ENCODE assay signal across 16 cellular contexts in genomic region chr20:24531626-24532419, GRCh38.
A peak's percentile ranks its signal among the peaks of the same experiment; 100 is the strongest.
DNase-seq lines count a peak whose midpoint lies in the region; ATAC-seq and TF ChIP-seq lines count a peak whose summit lies in the region.
"Had no signal": no experiment of that assay in that cellular context is flagged by ENCODE, and none has a peak within 500 bp of the region (broad histone marks: within the 10 kb centered on the region; RNA-seq: fewer than 3 reads in every experiment).

No MANE protein-coding gene starts in this region.

- 78 to 85% (median 82%) methylated on average over 6 of the region's 6 CpGs for WGBS in psoas muscle, 3 donors

- ATAC-seq in Right ventricle myocardium superior (ENCODE audit: poor library complexity) = peak; percentile 53
- ATAC-seq in psoas muscle = no peak
- ATAC-seq: CD8-positive, alpha-beta T cell; GM12878; HCT116 had no signal

- H3K36me3 ChIP-seq in left ventricle myocardium inferior (no peaks in the 10 kb centered on the region), psoas muscle (ENCODE audit: insufficient read depth in 1 of 2, low read depth in 1 of 2) (no peaks in the 10 kb centered on the region)
- H3K36me3 ChIP-seq: BLaER1 treated with 17β-estradiol and CSF1 and Interleukin-3, amounts not matched to agents 10 nM and 100 nM had no signal

- H3K27me3 ChIP-seq in left ventricle myocardium inferior (ENCODE audit: low read depth) (no peaks in the 10 kb centered on the region), psoas muscle (ENCODE audit: insufficient read depth in 3 of 3, low read length in 2 of 3) (no peaks in the 10 kb centered on the region)
- H3K27me3 ChIP-seq: BLaER1 treated with 17β-estradiol and CSF1 and Interleukin-3, amounts not matched to agents 10 nM and 100 nM had no signal

- no peak for TF ChIP-seq CTCF in left ventricle myocardium inferior (IDR thresholded peaks at IDR 0.05; ENCODE audit: borderline replicate concordance)
- TF ChIP-seq CTCF in psoas muscle (IDR thresholded peaks at IDR 0.05) = no peak

- H3K27ac ChIP-seq in left ventricle myocardium inferior (replicated peaks) (no peak overlapping the region), psoas muscle (no peak overlapping the region)
- H3K27ac ChIP-seq: HL-60 had no signal

- H3K4me1 ChIP-seq in left ventricle myocardium inferior (peaks cover 9% of the 10 kb centered on the region), psoas muscle (no peaks in the 10 kb centered on the region)

- intact Hi-C loops in Right ventricle myocardium superior (cut with DNase I) = no loop called here
- intact Hi-C loops in left ventricle myocardium inferior (cut with micrococcal nuclease) = no loop called here
- intact Hi-C loops in psoas muscle (cut with DNase I) = no loop called here

- no peaks in the 10 kb centered on the region for H3K9me3 ChIP-seq in left ventricle myocardium inferior (replicated peaks)
- H3K9me3 ChIP-seq in psoas muscle = no peaks in the 10 kb centered on the region
- H3K9me3 ChIP-seq: BLaER1 treated with 17β-estradiol and CSF1 and Interleukin-3, amounts not matched to agents 10 nM and 100 nM had no signal

- H3K4me3 ChIP-seq in left ventricle myocardium inferior (no peak overlapping the region), psoas muscle (no peak overlapping the region)
- H3K4me3 ChIP-seq: BLaER1 treated with 17β-estradiol and CSF1 and Interleukin-3, amounts not matched to agents 10 nM and 100 nM; GM12878 had no signal

- DNase-seq in Right ventricle myocardium superior = no peak
- DNase-seq in left ventricle myocardium inferior = no peak
- DNase-seq in NCI-H2171 (lab: John Stamatoyannopoulos, UW) = peak; percentile 66
- DNase-seq in cerebellar cortex (ENCODE audit: low spot score) = peak; percentile 63
- DNase-seq in NCI-H526 treated with DMSO at 0.1 percent for 48 hours (lab: John Stamatoyannopoulos, UW) = no peak
- no peak for DNase-seq in psoas muscle
- DNase-seq: Calu3; CD8-positive, alpha-beta T cell; DMS79 treated with DMSO at 0.1 percent for 48 hours; GOT3; H7; HFFc6 had no signal

Comparison
In these comparisons a context has a peak if more than half of its experiments do, and no peak if none do; other contexts are left out.
1. DNase-seq: peak in NCI-H2171 (single experiment) and cerebellar cortex (single experiment); none in Right ventricle myocardium superior (single experiment), left ventricle myocardium inferior (single experiment), NCI-H526 treated with DMSO at 0.1 percent for 48 hours (single experiment) and psoas muscle (0 of 2).